In genomic region chr10:127889605-127890195, GRCh38 we compare ENCODE assay signal across 1 cellular context.
TF ChIP-seq lines count a peak whose summit lies in the region.

No MANE protein-coding gene starts in this region.

TF ChIP-seq in GM23338, 12 proteins besides CTCF, POLR2A, EP300 and RAD21 (continued from another document):
- no peak for TF ChIP-seq REST (IDR thresholded peaks at IDR 0.05; ENCODE audit: unreplicated experiment)
- TF ChIP-seq ZNF331 (CRISPR knock-in tag; IDR thresholded peaks at IDR 0.05; ENCODE audit: low read depth), result no peak
- TF ChIP-seq NANOG (IDR thresholded peaks at IDR 0.05; ENCODE audit: borderline replicate concordance), result no peak
- no peak for TF ChIP-seq EZH2 (IDR thresholded peaks at IDR 0.05; ENCODE audit: low read depth, unreplicated experiment)
- TF ChIP-seq JUNB (IDR thresholded peaks at IDR 0.05; ENCODE audit: unreplicated experiment), result no peak
- no peak for TF ChIP-seq ZNF114 (CRISPR knock-in tag; IDR thresholded peaks at IDR 0.05)
- TF ChIP-seq EZH2phosphoT487 (IDR thresholded peaks at IDR 0.05; ENCODE audit: unreplicated experiment), result no peak
TF ChIP-seq in GM23338: peak in this region for 0.
